ENCODE assay signal across 17 cellular contexts in the genomic region with DNA sequence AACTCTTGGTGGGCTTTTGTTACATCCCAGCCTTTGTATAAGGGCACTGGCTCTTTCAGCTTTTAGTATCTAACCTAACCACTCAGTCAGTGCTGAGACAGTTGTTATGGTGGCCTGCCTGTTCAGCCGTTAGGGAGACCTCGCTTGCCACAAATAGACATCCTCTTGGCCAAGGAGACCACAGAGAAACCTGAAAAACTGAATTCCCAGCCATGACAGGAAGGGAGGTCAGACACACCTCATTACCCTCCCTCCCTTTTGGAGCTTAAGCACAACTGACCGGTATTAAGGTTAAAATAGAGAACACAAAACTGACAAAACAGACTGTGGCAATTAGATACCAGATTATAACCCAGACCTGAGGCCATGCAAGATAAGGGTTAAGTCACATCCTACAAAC.
"Had no signal": no experiment of that assay in that cellular context is flagged by ENCODE, and none has a peak within 500 bp of the region (broad histone marks: within the 10 kb centered on the region; RNA-seq: fewer than 3 reads in every experiment).

No MANE protein-coding gene starts in this region.

- H3K27ac Mint-ChIP-seq: activated CD4-positive, alpha-beta T cell treated with anti-CD3 and anti-CD28 coated beads for 36 hours; activated naive CD8-positive, alpha-beta T cell treated with anti-CD3 and anti-CD28 coated beads, Interleukin-2, amount 10 ng/mL, durations not matched to agents 7 days and 5 days; stimulated activated effector memory CD8-positive, alpha-beta T cell treated with anti-CD3 and anti-CD28 coated beads, Interleukin-12 subunit alpha, Interleukin-12 subunit beta, amount 100 ng/mL, for 72 hours had no signal

- H3K9me3 Mint-ChIP-seq: activated naive CD8-positive, alpha-beta T cell treated with anti-CD3 and anti-CD28 coated beads, Interleukin-2, amount 10 ng/mL, durations not matched to agents 7 days and 5 days; neural crest cell; stimulated activated effector memory CD8-positive, alpha-beta T cell treated with anti-CD3 and anti-CD28 coated beads, Interleukin-12 subunit alpha, Interleukin-12 subunit beta, amount 100 ng/mL, for 72 hours had no signal

- H3K4me1 Mint-ChIP-seq: activated CD4-positive, alpha-beta T cell treated with anti-CD3 and anti-CD28 coated beads for 36 hours; activated naive CD8-positive, alpha-beta T cell treated with anti-CD3 and anti-CD28 coated beads, Interleukin-2, amount 10 ng/mL, durations not matched to agents 7 days and 5 days; stimulated activated effector memory CD8-positive, alpha-beta T cell treated with anti-CD3 and anti-CD28 coated beads, Interleukin-12 subunit alpha, Interleukin-12 subunit beta, amount 100 ng/mL, for 72 hours had no signal

- H3K27me3 Mint-ChIP-seq: activated CD4-positive, alpha-beta T cell treated with anti-CD3 and anti-CD28 coated beads for 36 hours; activated naive CD8-positive, alpha-beta T cell treated with anti-CD3 and anti-CD28 coated beads, Interleukin-2, amount 10 ng/mL, durations not matched to agents 7 days and 5 days had no signal

- H3K27me3 ChIP-seq: body of pancreas, foreskin keratinocyte, ovary, stomach, upper lobe of left lung had no signal

- FAIRE-seq: TTC549 had no signal

- H3K9me3 ChIP-seq: body of pancreas, ovary, stomach, upper lobe of left lung had no signal

- H3K4me1 ChIP-seq: body of pancreas, foreskin keratinocyte, stomach, upper lobe of left lung had no signal

- H3K36me3 Mint-ChIP-seq: activated naive CD8-positive, alpha-beta T cell treated with anti-CD3 and anti-CD28 coated beads, Interleukin-2, amount 10 ng/mL, durations not matched to agents 7 days and 5 days; stimulated activated effector memory CD8-positive, alpha-beta T cell treated with anti-CD3 and anti-CD28 coated beads, Interleukin-12 subunit alpha, Interleukin-12 subunit beta, amount 100 ng/mL, for 72 hours had no signal

- ATAC-seq: activated CD4-positive, alpha-beta T cell treated with anti-CD3 and anti-CD28 coated beads for 36 hours; body of pancreas; foreskin keratinocyte; left ventricle myocardium superior; sciatic nerve; stimulated activated effector memory CD8-positive, alpha-beta T cell treated with anti-CD3 and anti-CD28 coated beads, Interleukin-12 subunit alpha, Interleukin-12 subunit beta, amount 100 ng/mL, for 72 hours had no signal

- DNase-seq: activated CD4-positive, alpha-beta T cell treated with anti-CD3 and anti-CD28 coated beads for 36 hours; activated CD4-positive, alpha-beta T cell treated with anti-CD3 and anti-CD28 coated beads, Interleukin-2, amount 50 U/mL, for 48 hours; activated naive CD4-positive, alpha-beta T cell; activated naive CD8-positive, alpha-beta T cell treated with anti-CD3 and anti-CD28 coated beads, Interleukin-2, amount 10 ng/mL, durations not matched to agents 7 days and 5 days; body of pancreas; foreskin keratinocyte; glutamatergic neuron; hippocampal formation; left ventricle myocardium superior; ovary; stimulated activated CD4-positive, alpha-beta T cell treated with anti-CD3 and anti-CD28 coated beads, Interleukin-4, amount 100 ng/mL, for 24 hours; stomach; upper lobe of left lung had no signal

- H3K4me3 ChIP-seq: body of pancreas, ovary, stomach, upper lobe of left lung had no signal

- H3K27ac ChIP-seq: body of pancreas, foreskin keratinocyte, ovary, stomach, upper lobe of left lung had no signal

- H3K36me3 ChIP-seq: ovary, stomach, upper lobe of left lung had no signal

- H3K4me3 Mint-ChIP-seq: activated CD4-positive, alpha-beta T cell treated with anti-CD3 and anti-CD28 coated beads for 36 hours; activated naive CD8-positive, alpha-beta T cell treated with anti-CD3 and anti-CD28 coated beads, Interleukin-2, amount 10 ng/mL, durations not matched to agents 7 days and 5 days; neural crest cell; stimulated activated effector memory CD8-positive, alpha-beta T cell treated with anti-CD3 and anti-CD28 coated beads, Interleukin-12 subunit alpha, Interleukin-12 subunit beta, amount 100 ng/mL, for 72 hours had no signal
